11 cellular contexts compared by ENCODE assay signal in genomic region chr15:98858610-98859023, GRCh38.
A peak's percentile ranks its signal among the peaks of the same experiment; 100 is the strongest.
DNase-seq lines count a peak whose midpoint lies in the region; ATAC-seq, FAIRE-seq and TF ChIP-seq lines count a peak whose summit lies in the region.
"Had no signal": no experiment of that assay in that cellular context is flagged by ENCODE, and none has a peak within 500 bp of the region (broad histone marks: within the 10 kb centered on the region; RNA-seq: fewer than 3 reads in every experiment).

No MANE protein-coding gene starts in this region.

- peaks cover 84% of the 10 kb centered on the region for H3K4me1 Mint-ChIP-seq in CD4-positive, alpha-beta T cell (ENCODE audit: low read depth)
- H3K4me1 Mint-ChIP-seq in activated naive CD8-positive, alpha-beta T cell treated with anti-CD3 and anti-CD28 coated beads for 36 hours = peaks cover 53% of the 10 kb centered on the region
- peaks cover 36 to 94% (median 90%) of the 10 kb centered on the region in 7 donors for H3K4me1 Mint-ChIP-seq in naive thymus-derived CD4-positive, alpha-beta T cell

- peak overlapping the region; percentile 34 for H3K4me3 Mint-ChIP-seq in CD4-positive, alpha-beta T cell
- peak overlapping the region; percentile 62 for H3K4me3 Mint-ChIP-seq in activated naive CD8-positive, alpha-beta T cell treated with anti-CD3 and anti-CD28 coated beads for 36 hours
- peak overlapping the region; percentile 20 to 82 (median 58) for H3K4me3 Mint-ChIP-seq in naive thymus-derived CD4-positive, alpha-beta T cell

- POLR2A ChIA-PET in CD4-positive, alpha-beta T cell (lab: Charles Lee) = interaction anchor here (0.6 to 1.4 kb wide), 3 partner anchors 210 to 1753 kb away, joined by 3 to 4 read pairs (median 4); partner anchors contain the start of gene IGF1R
- POLR2A ChIA-PET in naive thymus-derived CD4-positive, alpha-beta T cell (lab: Charles Lee) = interaction anchor here (1.1 to 1.5 kb wide), 2 partner anchors 19 to 208 kb away, joined by 3 to 4 read pairs; no protein-coding TSS in a partner anchor

- H3K36me3 Mint-ChIP-seq in CD4-positive, alpha-beta T cell (ENCODE audit: low read depth) = no peaks in the 10 kb centered on the region
- H3K36me3 Mint-ChIP-seq in activated naive CD8-positive, alpha-beta T cell treated with anti-CD3 and anti-CD28 coated beads for 36 hours = no peaks in the 10 kb centered on the region
- no peaks in the 10 kb centered on the region for H3K36me3 Mint-ChIP-seq in naive thymus-derived CD4-positive, alpha-beta T cell

- FAIRE-seq in urothelium cell line (lab: Jason Lieb, UNC) = no peak

- peak; percentile 56 for ATAC-seq in CD4-positive, alpha-beta T cell (ENCODE audit: poor library complexity)
- ATAC-seq in naive thymus-derived CD4-positive, alpha-beta T cell = peak; percentile 57
- ATAC-seq: body of pancreas had no signal

- no peaks in the 10 kb centered on the region for H3K9me3 ChIP-seq in CD4-positive, alpha-beta T cell (ENCODE audit: control insufficient read depth, low read length)
- H3K9me3 ChIP-seq in naive thymus-derived CD4-positive, alpha-beta T cell (ENCODE audit: control insufficient read depth in 2 of 3, low read length in 3 of 3) = no peaks in the 10 kb centered on the region
- H3K9me3 ChIP-seq: body of pancreas had no signal

- peak overlapping the region; percentile 72 for H3K27ac Mint-ChIP-seq in CD4-positive, alpha-beta T cell
- peak overlapping the region; percentile 67 for H3K27ac Mint-ChIP-seq in activated naive CD8-positive, alpha-beta T cell treated with anti-CD3 and anti-CD28 coated beads for 36 hours
- peak overlapping the region; percentile 44 to 88 (median 73) for H3K27ac Mint-ChIP-seq in naive thymus-derived CD4-positive, alpha-beta T cell

- DNase-seq in CD4-positive, alpha-beta T cell = no peak
- DNase-seq in Jurkat, Clone E6-1 (ENCODE audit: low read depth, low spot score) = no peak
- DNase-seq in activated naive CD8-positive, alpha-beta T cell treated with anti-CD3 and anti-CD28 coated beads for 36 hours = no peak
- peak in 1 of 9 donors; percentile 15 for DNase-seq in naive thymus-derived CD4-positive, alpha-beta T cell
- DNase-seq in urothelium cell line (ENCODE audit: low spot score) (no peak), NCI-H1092 treated with DMSO at 0.1 percent for 48 hours (lab: John Stamatoyannopoulos, UW) (no peak), RPMI8226 (no peak), NCI-H345 treated with DMSO at 0.1 percent for 48 hours (lab: John Stamatoyannopoulos, UW; ENCODE audit: unreplicated experiment) (no peak)
- DNase-seq: body of pancreas, hippocampal formation, NCI-H146 had no signal

- TF ChIP-seq CTCF in CD4-positive, alpha-beta T cell (IDR thresholded peaks at IDR 0.05) = no peak

- no peak overlapping the region for H3K27ac ChIP-seq in CD4-positive, alpha-beta T cell (ENCODE audit: low read depth, low read length)
- peak overlapping the region; percentile 28 for H3K27ac ChIP-seq in naive thymus-derived CD4-positive, alpha-beta T cell (ENCODE audit: low read depth, low read length)
- H3K27ac ChIP-seq: body of pancreas had no signal

- no peaks in the 10 kb centered on the region for H3K27me3 Mint-ChIP-seq in CD4-positive, alpha-beta T cell
- H3K27me3 Mint-ChIP-seq in activated naive CD8-positive, alpha-beta T cell treated with anti-CD3 and anti-CD28 coated beads for 36 hours = no peaks in the 10 kb centered on the region
- H3K27me3 Mint-ChIP-seq in naive thymus-derived CD4-positive, alpha-beta T cell = no peaks in the 10 kb centered on the region

- peaks cover 0 to 29% of the 10 kb centered on the region in 2 donors for H3K4me1 ChIP-seq in naive thymus-derived CD4-positive, alpha-beta T cell (ENCODE audit: control insufficient read depth in 2 of 2, insufficient read depth in 2 of 2, low read length in 2 of 2)

- H3K36me3 ChIP-seq in naive thymus-derived CD4-positive, alpha-beta T cell (ENCODE audit: control insufficient read depth in 2 of 3, insufficient read depth in 3 of 3, low read length in 3 of 3) = no peaks in the 10 kb centered on the region

- H3K9me3 Mint-ChIP-seq in CD4-positive, alpha-beta T cell = no peaks in the 10 kb centered on the region
- H3K9me3 Mint-ChIP-seq in activated naive CD8-positive, alpha-beta T cell treated with anti-CD3 and anti-CD28 coated beads for 36 hours = no peaks in the 10 kb centered on the region
- no peaks in the 10 kb centered on the region for H3K9me3 Mint-ChIP-seq in naive thymus-derived CD4-positive, alpha-beta T cell

- peak overlapping the region; percentile 10; the same call in 1 of the 2 replicates for H3K4me3 ChIP-seq in Jurkat, Clone E6-1 (ENCODE audit: low read length)
- H3K4me3 ChIP-seq in naive thymus-derived CD4-positive, alpha-beta T cell (ENCODE audit: low read length) = no peak overlapping the region
- H3K4me3 ChIP-seq: body of pancreas had no signal

- CTCF ChIA-PET in CD4-positive, alpha-beta T cell (lab: Charles Lee) = interaction anchor here (1.2 to 1.6 kb wide), 2 partner anchors 14 to 79 kb away, joined by 3 to 4 read pairs; no protein-coding TSS in a partner anchor
- CTCF ChIA-PET in naive thymus-derived CD4-positive, alpha-beta T cell (lab: Charles Lee) = interaction anchor here (0.6 to 1.0 kb wide), 2 partner anchors 21 to 212 kb away, joined by 4 read pairs; no protein-coding TSS in a partner anchor

- no peaks in the 10 kb centered on the region for H3K27me3 ChIP-seq in CD4-positive, alpha-beta T cell (ENCODE audit: control insufficient read depth, insufficient read depth, low read length)
- H3K27me3 ChIP-seq in naive thymus-derived CD4-positive, alpha-beta T cell (ENCODE audit: control insufficient read depth in 2 of 2, insufficient read depth in 2 of 2, low read length in 2 of 2) = no peaks in the 10 kb centered on the region
- H3K27me3 ChIP-seq: body of pancreas had no signal

- intact Hi-C loops in CD4-positive, alpha-beta T cell (cut with DNase I, micrococcal nuclease) = loop anchor here in 1 of 2 experiments (5.0 kb wide), 1 partner anchor 1064 kb away; no protein-coding TSS in a partner anchor
- intact Hi-C loops in naive thymus-derived CD4-positive, alpha-beta T cell (cut with micrococcal nuclease) = no loop called here
